13 cellular contexts compared by ENCODE assay signal in genomic region chr13:104872153-104872552, GRCh38.
A peak's percentile ranks its signal among the peaks of the same experiment; 100 is the strongest.
DNase-seq lines count a peak whose midpoint lies in the region; ATAC-seq and TF ChIP-seq lines count a peak whose summit lies in the region.
"Had no signal": no experiment of that assay in that cellular context is flagged by ENCODE, and none has a peak within 500 bp of the region (broad histone marks: within the 10 kb centered on the region; RNA-seq: fewer than 3 reads in every experiment).

No MANE protein-coding gene starts in this region.

- no peaks in the 10 kb centered on the region for H3F3A ChIP-seq in neural progenitor cell (ENCODE audit: low read depth)

- no peak for ATAC-seq in left colon
- ATAC-seq: HCT116 had no signal

- H3K36me3 Mint-ChIP-seq in neural progenitor cell (no peaks in the 10 kb centered on the region), Calu3 (ENCODE audit: insufficient read depth, unreplicated experiment) (no peaks in the 10 kb centered on the region)
- no peaks in the 10 kb centered on the region for H3K36me3 Mint-ChIP-seq in T-helper 2 cell treated with Interferon-gamma antibody and Interleukin-4, amounts not matched to agents 5 μg/mL and 100 μg/mL, for 36 hours (ENCODE audit: low read depth)
- H3K36me3 Mint-ChIP-seq: CD4-positive, alpha-beta memory T cell had no signal

- no peaks in the 10 kb centered on the region for H3K79me2 ChIP-seq in neural progenitor cell (ENCODE audit: low read depth)

- no peak for TF ChIP-seq CTCF in neural progenitor cell (IDR thresholded peaks at IDR 0.05)
- no peak for TF ChIP-seq CTCF in Calu3 (IDR thresholded peaks at IDR 0.05; ENCODE audit: unreplicated experiment)

- H3K9me3 Mint-ChIP-seq in neural progenitor cell (peaks cover 4% of the 10 kb centered on the region), Calu3 (ENCODE audit: low read depth, unreplicated experiment) (no peaks in the 10 kb centered on the region)
- H3K9me3 Mint-ChIP-seq in T-helper 2 cell treated with Interferon-gamma antibody and Interleukin-4, amounts not matched to agents 5 μg/mL and 100 μg/mL, for 36 hours: no peaks in the 10 kb centered on the region

- peaks cover 3% of the 10 kb centered on the region for H3K4me1 Mint-ChIP-seq in neural progenitor cell
- H3K4me1 Mint-ChIP-seq in T-helper 2 cell treated with Interferon-gamma antibody and Interleukin-4, amounts not matched to agents 5 μg/mL and 100 μg/mL, for 36 hours (ENCODE audit: low read depth): no peaks in the 10 kb centered on the region
- H3K4me1 Mint-ChIP-seq in Calu3 (ENCODE audit: low read depth, unreplicated experiment): no peaks in the 10 kb centered on the region

- no peaks in the 10 kb centered on the region for H3K4me1 ChIP-seq in neural progenitor cell
- H3K4me1 ChIP-seq: BE2C had no signal

- peak; percentile 5 for DNase-seq in ELF-1 (ENCODE audit: low read depth, low spot score)
- peak; percentile 5 for DNase-seq in M059J (ENCODE audit: low read depth)
- DNase-seq in iPS-NIHi7 (ENCODE audit: extremely low spot score): peak; percentile 14
- peak; percentile 18 for DNase-seq in neural progenitor cell (ENCODE audit: low spot score)
- no peak for DNase-seq in left colon
- no peak for DNase-seq in T-helper 2 cell treated with Interferon-gamma antibody and Interleukin-4, amounts not matched to agents 5 μg/mL and 100 μg/mL, for 36 hours (ENCODE audit: low spot score)
- no peak for DNase-seq in Calu3
- DNase-seq: BE2C; CD4-positive, alpha-beta memory T cell; COR-L47; DMS53 had no signal

- CTCF ChIA-PET in Calu3 (lab: Charles Lee): no interaction called here

- H3K27me3 ChIP-seq in neural progenitor cell: no peaks in the 10 kb centered on the region
- H3K27me3 ChIP-seq: BE2C had no signal

- no peak overlapping the region for H3K4me2 ChIP-seq in neural progenitor cell

- no peak overlapping the region for H2AFZ ChIP-seq in neural progenitor cell (replicated peaks)

- H3K9ac ChIP-seq in neural progenitor cell: no peak overlapping the region

- H3K27ac Mint-ChIP-seq in neural progenitor cell (no peak overlapping the region), Calu3 (ENCODE audit: unreplicated experiment) (no peak overlapping the region)
- H3K27ac Mint-ChIP-seq in T-helper 2 cell treated with Interferon-gamma antibody and Interleukin-4, amounts not matched to agents 5 μg/mL and 100 μg/mL, for 36 hours: no peak overlapping the region
- H3K27ac Mint-ChIP-seq: CD4-positive, alpha-beta memory T cell had no signal

- H3K36me3 ChIP-seq in neural progenitor cell: no peaks in the 10 kb centered on the region
- H3K36me3 ChIP-seq: BE2C had no signal

- H3K27ac ChIP-seq in neural progenitor cell: no peak overlapping the region
- H3K27ac ChIP-seq: C4-2B had no signal

- H3K9me3 ChIP-seq in neural progenitor cell (ENCODE audit: low read depth): no peaks in the 10 kb centered on the region
- H3K9me3 ChIP-seq: BE2C had no signal

- intact Hi-C loops in left colon (cut with DNase I, micrococcal nuclease): no loop called here
- intact Hi-C loops in Calu3 (cut with micrococcal nuclease; ENCODE audit: unreplicated experiment): no loop called here

- H3K27me3 Mint-ChIP-seq in neural progenitor cell (ENCODE audit: insufficient read depth, low read depth) (no peaks in the 10 kb centered on the region), Calu3 (ENCODE audit: unreplicated experiment) (no peaks in the 10 kb centered on the region)
- no peaks in the 10 kb centered on the region for H3K27me3 Mint-ChIP-seq in T-helper 2 cell treated with Interferon-gamma antibody and Interleukin-4, amounts not matched to agents 5 μg/mL and 100 μg/mL, for 36 hours (ENCODE audit: low read depth)
- H3K27me3 Mint-ChIP-seq: CD4-positive, alpha-beta memory T cell had no signal

- BruUV-seq in Calu3 (replicated peaks; lab: Mats Ljungman, UMichigan): no TSS peak

- H4K20me1 ChIP-seq in neural progenitor cell (ENCODE audit: low read depth): no peaks in the 10 kb centered on the region

- H3K4me3 Mint-ChIP-seq in neural progenitor cell: no peak overlapping the region
- H3K4me3 Mint-ChIP-seq in T-helper 2 cell treated with Interferon-gamma antibody and Interleukin-4, amounts not matched to agents 5 μg/mL and 100 μg/mL, for 36 hours: no peak overlapping the region
- H3K4me3 Mint-ChIP-seq in Calu3 (ENCODE audit: low read depth, unreplicated experiment): no peak overlapping the region
- H3K4me3 Mint-ChIP-seq: CD4-positive, alpha-beta memory T cell had no signal

- H3K4me3 ChIP-seq in neural progenitor cell: no peak overlapping the region

Comparison
In these comparisons a context has a peak if more than half of its experiments do, and no peak if none do; other contexts are left out.
1. DNase-seq: peak in ELF-1 (single experiment), M059J (single experiment), iPS-NIHi7 (single experiment) and neural progenitor cell (single experiment); none in left colon (0 of 2), T-helper 2 cell treated with Interferon-gamma antibody and Interleukin-4, amounts not matched to agents 5 μg/mL and 100 μg/mL, for 36 hours (single experiment) and Calu3 (single experiment).